ENCODE assay signal across 24 cellular contexts in the genomic region with DNA sequence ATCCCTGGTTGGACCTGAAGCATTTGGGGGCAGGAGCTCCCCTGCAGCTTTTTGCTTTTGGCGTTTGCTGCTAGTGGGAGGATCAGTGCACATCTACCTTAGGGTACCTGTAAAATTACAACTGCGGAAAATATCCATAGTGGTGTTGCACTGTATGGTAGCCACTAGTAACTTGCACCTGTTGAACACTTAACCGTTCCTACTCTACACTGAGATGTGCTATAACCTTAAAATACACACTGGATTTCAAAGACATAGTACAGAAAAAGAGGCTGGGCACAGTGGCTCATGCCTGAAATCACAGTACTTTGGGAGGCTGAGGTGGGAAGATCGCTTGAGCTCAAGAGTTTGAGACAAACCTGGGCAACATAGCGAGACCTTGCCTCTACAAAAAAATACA. TPM values are rescaled to one million over a fixed set of nuclear protein-coding genes. Genes with fewer than 3 reads are reported as not detected.
DNase-seq lines count a peak whose midpoint lies in the region; ATAC-seq and TF ChIP-seq lines count a peak whose summit lies in the region.
"Had no signal": no experiment of that assay in that cellular context is flagged by ENCODE, and none has a peak within 500 bp of the region (broad histone marks: within the 10 kb centered on the region; RNA-seq: fewer than 3 reads in every experiment).

No MANE protein-coding gene starts in this region.

- in situ Hi-C loops in transverse colon (cut with MboI; ENCODE audit: low pct_ligation_motif_present in 1 of 4, low pct_unique_long_range_greater_than_20kb in 1 of 4, low sequenced_read_pairs in 3 of 4): no loop called here

- peaks cover 22 to 67% (median 46%) of the 10 kb centered on the region in 4 donors for H3K4me1 ChIP-seq in transverse colon

- no peak overlapping the region for H3K4me3 Mint-ChIP-seq in activated CD4-positive, alpha-beta T cell treated with anti-CD3 and anti-CD28 coated beads for 36 hours
- peak overlapping the region; percentile 27 for H3K4me3 Mint-ChIP-seq in natural killer cell treated with Interleukin-12 subunit alpha and Interleukin-12 subunit beta and Interleukin-15 and Interleukin-18, amount 100 ng/mL, for 72 hours
- H3K4me3 Mint-ChIP-seq in natural killer cell: no peak overlapping the region
- H3K4me3 Mint-ChIP-seq in activated CD4-positive, alpha-beta memory T cell treated with anti-CD3 and anti-CD28 coated beads, Interleukin-2, amount 10 ng/mL, durations not matched to agents 7 days and 5 days: peak overlapping the region; percentile 54
- H3K4me3 Mint-ChIP-seq: GM23338, H9, HFFc6 had no signal

- 90 to 94% methylated on average over 2 to 5 of the region's 5 CpGs for WGBS in transverse colon (ENCODE audit: low coverage in 1 of 2), 2 donors

- TF ChIP-seq POLR2A in transverse colon (IDR thresholded peaks at IDR 0.05): no peak

- H3K9me3 ChIP-seq in transverse colon: no peaks in the 10 kb centered on the region
- H3K9me3 ChIP-seq: BLaER1, SJCRH30 had no signal

- no peak for TF ChIP-seq EP300 in transverse colon (IDR thresholded peaks at IDR 0.05; ENCODE audit: low read depth)

- H3K9me3 Mint-ChIP-seq in activated CD4-positive, alpha-beta T cell treated with anti-CD3 and anti-CD28 coated beads for 36 hours (ENCODE audit: low read depth): no peaks in the 10 kb centered on the region
- H3K9me3 Mint-ChIP-seq in natural killer cell treated with Interleukin-12 subunit alpha and Interleukin-12 subunit beta and Interleukin-15 and Interleukin-18, amount 100 ng/mL, for 72 hours: no peaks in the 10 kb centered on the region
- no peaks in the 10 kb centered on the region for H3K9me3 Mint-ChIP-seq in natural killer cell
- H3K9me3 Mint-ChIP-seq in activated CD4-positive, alpha-beta memory T cell treated with anti-CD3 and anti-CD28 coated beads, Interleukin-2, amount 10 ng/mL, durations not matched to agents 7 days and 5 days: no peaks in the 10 kb centered on the region
- H3K9me3 Mint-ChIP-seq: CD8-positive, alpha-beta memory T cell; GM23338; H9; HFFc6 had no signal

- intact Hi-C loops in activated CD4-positive, alpha-beta T cell treated with anti-CD3 and anti-CD28 coated beads for 36 hours (cut with DNase I, micrococcal nuclease): loop anchor here (5.0 kb wide), 4 partner anchors 86 to 526 kb away; a partner anchor contains a TSS
- intact Hi-C loops in natural killer cell (cut with micrococcal nuclease) (loop anchor here (5.0 kb wide), 1 partner anchor 84 kb away; a partner anchor contains a TSS), transverse colon (cut with DNase I; ENCODE audit: low total_unique reads) (no loop called here)

- POLR2A ChIA-PET in activated CD4-positive, alpha-beta T cell treated with anti-CD3 and anti-CD28 coated beads for 36 hours (lab: Charles Lee): interaction anchor here (0.7 kb wide), 1 partner anchor 1897 kb away, joined by 7 read pairs; no protein-coding TSS in a partner anchor
- POLR2A ChIA-PET in activated CD4-positive, alpha-beta memory T cell treated with anti-CD3 and anti-CD28 coated beads, Interleukin-2, amount 10 ng/mL, durations not matched to agents 7 days and 5 days (lab: Charles Lee): interaction anchor here (0.7 to 8.6 kb wide), 2 partner anchors 11 to 84 kb away, joined by 4 to 177 read pairs; no protein-coding TSS in a partner anchor

- H3K4me1 Mint-ChIP-seq in activated CD4-positive, alpha-beta T cell treated with anti-CD3 and anti-CD28 coated beads for 36 hours: peaks cover 42% of the 10 kb centered on the region
- peaks cover 28 to 42% of the 10 kb centered on the region in 2 donors for H3K4me1 Mint-ChIP-seq in natural killer cell treated with Interleukin-12 subunit alpha and Interleukin-12 subunit beta and Interleukin-15 and Interleukin-18, amount 100 ng/mL, for 72 hours (ENCODE audit: low read depth in 2 of 2)
- peaks cover 20% of the 10 kb centered on the region in 2 donors for H3K4me1 Mint-ChIP-seq in natural killer cell
- peaks cover 70% of the 10 kb centered on the region for H3K4me1 Mint-ChIP-seq in activated CD4-positive, alpha-beta memory T cell treated with anti-CD3 and anti-CD28 coated beads, Interleukin-2, amount 10 ng/mL, durations not matched to agents 7 days and 5 days

- ATAC-seq in activated CD4-positive, alpha-beta T cell treated with anti-CD3 and anti-CD28 coated beads for 36 hours: no peak
- ATAC-seq in natural killer cell treated with Interleukin-12 subunit alpha and Interleukin-12 subunit beta and Interleukin-15 and Interleukin-18, amount 100 ng/mL, for 72 hours: no peak
- ATAC-seq in natural killer cell (no peak), GM19324 (IDR thresholded peaks at IDR 0.05; ENCODE audit: low FRiP score, unreplicated experiment) (no peak)
- ATAC-seq: GM23338, SK-N-SH treated with all-trans-retinoic acid at 6 μM for 48 hours had no signal

- no peaks in the 10 kb centered on the region for H3K36me3 ChIP-seq in transverse colon
- H3K36me3 ChIP-seq: SJCRH30 had no signal

- H3K27me3 Mint-ChIP-seq in activated CD4-positive, alpha-beta T cell treated with anti-CD3 and anti-CD28 coated beads for 36 hours: no peaks in the 10 kb centered on the region
- no peaks in the 10 kb centered on the region for H3K27me3 Mint-ChIP-seq in natural killer cell treated with Interleukin-12 subunit alpha and Interleukin-12 subunit beta and Interleukin-15 and Interleukin-18, amount 100 ng/mL, for 72 hours
- H3K27me3 Mint-ChIP-seq in natural killer cell (ENCODE audit: low read depth in 2 of 2): no peaks in the 10 kb centered on the region
- H3K27me3 Mint-ChIP-seq in activated CD4-positive, alpha-beta memory T cell treated with anti-CD3 and anti-CD28 coated beads, Interleukin-2, amount 10 ng/mL, durations not matched to agents 7 days and 5 days: no peaks in the 10 kb centered on the region
- H3K27me3 Mint-ChIP-seq: CD8-positive, alpha-beta memory T cell had no signal

- no peak for TF ChIP-seq CTCF in natural killer cell (IDR thresholded peaks at IDR 0.05)
- TF ChIP-seq CTCF in transverse colon (IDR thresholded peaks at IDR 0.05): no peak

- H3K27ac Mint-ChIP-seq in activated CD4-positive, alpha-beta T cell treated with anti-CD3 and anti-CD28 coated beads for 36 hours: peak overlapping the region; percentile 51
- H3K27ac Mint-ChIP-seq in natural killer cell treated with Interleukin-12 subunit alpha and Interleukin-12 subunit beta and Interleukin-15 and Interleukin-18, amount 100 ng/mL, for 72 hours: peak overlapping the region in 1 of 2 donors; percentile 92
- no peak overlapping the region for H3K27ac Mint-ChIP-seq in natural killer cell
- H3K27ac Mint-ChIP-seq in activated CD4-positive, alpha-beta memory T cell treated with anti-CD3 and anti-CD28 coated beads, Interleukin-2, amount 10 ng/mL, durations not matched to agents 7 days and 5 days: peak overlapping the region; percentile 82
- H3K27ac Mint-ChIP-seq: GM23338, HFFc6 had no signal

- no peaks in the 10 kb centered on the region for H3K27me3 ChIP-seq in transverse colon
- H3K27me3 ChIP-seq: BLaER1, SJCRH30 had no signal

- DNase-seq in activated CD4-positive, alpha-beta T cell treated with anti-CD3 and anti-CD28 coated beads for 36 hours: no peak
- DNase-seq in activated CD4-positive, alpha-beta T cell treated with anti-CD3 and anti-CD28 coated beads for 4 hours: no peak
- DNase-seq in natural killer cell treated with Interleukin-12 subunit alpha and Interleukin-12 subunit beta and Interleukin-15 and Interleukin-18, amount 100 ng/mL, for 72 hours (ENCODE audit: low spot score): no peak
- DNase-seq in natural killer cell (no peak), transverse colon (no peak), SIG-M5 treated with dmso at 0.1 percent for 504 hours (lab: John Stamatoyannopoulos, UW; ENCODE audit: unreplicated experiment) (no peak)
- no peak for DNase-seq in activated CD4-positive, alpha-beta memory T cell treated with anti-CD3 and anti-CD28 coated beads, Interleukin-2, amount 10 ng/mL, durations not matched to agents 7 days and 5 days
- DNase-seq: Calu3; CD8-positive, alpha-beta memory T cell; DMS79 treated with DMSO at 0.1 percent for 48 hours; GF-D8; H9; HFFc6; MM.1S; NCI-H2029; NCI-H446; NCI-H524 treated with DMSO at 0.1 percent for 48 hours; NCI-H774; SJCRH30 had no signal

- no peak overlapping the region for H3K4me3 ChIP-seq in transverse colon
- H3K4me3 ChIP-seq: BLaER1, GM23338, SJCRH30 had no signal

- CTCF ChIA-PET in activated CD4-positive, alpha-beta T cell treated with anti-CD3 and anti-CD28 coated beads for 36 hours (lab: Charles Lee): interaction anchor here (1.3 kb wide), 1 partner anchor 11 kb away, joined by 3 read pairs; no protein-coding TSS in a partner anchor
- CTCF ChIA-PET in activated CD4-positive, alpha-beta memory T cell treated with anti-CD3 and anti-CD28 coated beads, Interleukin-2, amount 10 ng/mL, durations not matched to agents 7 days and 5 days (lab: Charles Lee): no interaction called here

- H3K27ac ChIP-seq in transverse colon: peak overlapping the region; percentile 82 to 90 (median 89)
- H3K27ac ChIP-seq: BLaER1, KMS-11, SJCRH30 had no signal

- H3K36me3 Mint-ChIP-seq in activated CD4-positive, alpha-beta T cell treated with anti-CD3 and anti-CD28 coated beads for 36 hours (ENCODE audit: low read depth): peaks cover 11% of the 10 kb centered on the region
- peaks cover 5% of the 10 kb centered on the region for H3K36me3 Mint-ChIP-seq in natural killer cell treated with Interleukin-12 subunit alpha and Interleukin-12 subunit beta and Interleukin-15 and Interleukin-18, amount 100 ng/mL, for 72 hours
- no peaks in the 10 kb centered on the region for H3K36me3 Mint-ChIP-seq in natural killer cell
- peaks cover 63% of the 10 kb centered on the region for H3K36me3 Mint-ChIP-seq in activated CD4-positive, alpha-beta memory T cell treated with anti-CD3 and anti-CD28 coated beads, Interleukin-2, amount 10 ng/mL, durations not matched to agents 7 days and 5 days (ENCODE audit: low read depth)

RNA-seq across cellular contexts. Expression of a gene that starts 2.9 kb away (rescaled TPM):
- 10 to 100 TPM; 21.2 to 21.6 TPM for total RNA-seq in activated CD4-positive, alpha-beta T cell treated with anti-CD3 and anti-CD28 coated beads for 36 hours
- 10 to 100 TPM; 39.8 to 46.6 TPM for total RNA-seq in natural killer cell treated with Interleukin-12 subunit alpha and Interleukin-12 subunit beta and Interleukin-15 and Interleukin-18, amount 100 ng/mL, for 72 hours
- total RNA-seq in natural killer cell: 10 to 100 TPM; 34.8 to 39.3 (median 38.2) TPM
- 100 to 1,000 TPM; 117 to 125 TPM for total RNA-seq in activated CD4-positive, alpha-beta memory T cell treated with anti-CD3 and anti-CD28 coated beads, Interleukin-2, amount 10 ng/mL, durations not matched to agents 7 days and 5 days
- 100 to 1,000 TPM; 103 to 435 (median 217) TPM for total RNA-seq in transverse colon

Comparison
In these comparisons a context has a peak if more than half of its experiments do, and no peak if none do; other contexts are left out.
1. H3K4me3 Mint-ChIP-seq: peak in natural killer cell treated with Interleukin-12 subunit alpha and Interleukin-12 subunit beta and Interleukin-15 and Interleukin-18, amount 100 ng/mL, for 72 hours (single experiment) and activated CD4-positive, alpha-beta memory T cell treated with anti-CD3 and anti-CD28 coated beads, Interleukin-2, amount 10 ng/mL, durations not matched to agents 7 days and 5 days (single experiment); none in activated CD4-positive, alpha-beta T cell treated with anti-CD3 and anti-CD28 coated beads for 36 hours (single experiment) and natural killer cell (single experiment).
2. H3K27ac Mint-ChIP-seq: peak in activated CD4-positive, alpha-beta T cell treated with anti-CD3 and anti-CD28 coated beads for 36 hours (single experiment) and activated CD4-positive, alpha-beta memory T cell treated with anti-CD3 and anti-CD28 coated beads, Interleukin-2, amount 10 ng/mL, durations not matched to agents 7 days and 5 days (single experiment); none in natural killer cell (0 of 2).